ENCODE assay signal across 1 cellular context in the genomic region with DNA sequence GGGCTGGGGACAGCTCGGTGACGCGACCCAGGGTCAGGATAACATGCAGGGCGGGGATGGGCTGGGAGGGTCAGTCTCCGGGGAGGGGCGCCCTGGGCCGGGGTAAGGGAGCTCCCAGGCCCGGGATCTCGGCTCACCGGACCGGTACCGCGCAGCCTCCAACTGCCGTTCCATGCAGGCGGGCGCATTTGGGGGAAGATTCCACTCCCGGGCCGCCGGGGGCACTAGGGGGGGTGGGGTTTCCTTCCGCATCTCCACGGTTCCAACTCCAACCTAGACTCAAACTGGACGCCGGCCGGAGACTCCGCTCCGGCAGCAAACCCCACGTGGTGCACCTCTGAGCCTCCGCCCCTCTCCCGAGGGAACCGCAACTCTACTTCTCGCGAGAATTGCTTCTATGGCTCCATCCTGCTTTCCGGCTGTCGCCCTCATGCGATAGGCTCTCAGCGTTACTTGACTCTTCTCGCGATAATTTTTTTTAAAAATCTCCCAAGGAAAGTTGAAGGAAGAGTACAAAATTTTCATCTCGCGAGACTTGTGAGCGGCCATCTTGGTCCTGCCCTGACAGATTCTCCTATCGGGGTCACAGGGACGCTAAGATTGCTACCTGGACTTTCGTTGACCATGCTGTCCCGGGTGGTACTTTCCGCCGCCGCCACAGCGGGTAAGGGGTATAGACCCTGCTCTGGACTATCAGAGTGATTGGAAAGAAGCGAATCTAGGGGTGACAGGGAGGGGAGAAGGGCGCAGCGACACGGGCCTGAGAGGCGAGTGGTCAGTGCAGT.
A peak's percentile ranks its signal among the peaks of the same experiment; 100 is the strongest.
TF ChIP-seq lines count a peak whose summit lies in the region.

A gene with protein sequence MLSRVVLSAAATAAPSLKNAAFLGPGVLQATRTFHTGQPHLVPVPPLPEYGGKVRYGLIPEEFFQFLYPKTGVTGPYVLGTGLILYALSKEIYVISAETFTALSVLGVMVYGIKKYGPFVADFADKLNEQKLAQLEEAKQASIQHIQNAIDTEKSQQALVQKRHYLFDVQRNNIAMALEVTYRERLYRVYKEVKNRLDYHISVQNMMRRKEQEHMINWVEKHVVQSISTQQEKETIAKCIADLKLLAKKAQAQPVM (plus strand): TSS at position 547 of the 785 bp plus-strand sequence. CDS start 78 bp downstream, at position 625.
TSS of gene WDR77 (minus strand) at position 339 of the 785 bp plus-strand sequence. CDS start at position 252, 87 bp downstream.

TF ChIP-seq in GM12878, 131 proteins besides CTCF, POLR2A, EP300 and RAD21 (continued from another document and continues in another):
- TF ChIP-seq CUX1 (IDR thresholded peaks at IDR 0.05; ENCODE audit: insufficient replicate concordance, low read depth, low read length) (no peak), ZBTB4 (CRISPR knock-in tag; IDR thresholded peaks at IDR 0.05) (no peak), ZNF24 (IDR thresholded peaks at IDR 0.05) (no peak), IKZF1 (conservative IDR thresholded peaks at IDR 0.05) (no peak), EZH2 (IDR thresholded peaks at IDR 0.05; ENCODE audit: borderline replicate concordance, control insufficient read depth, low read depth, low read length) (no peak), FOXK2 (IDR thresholded peaks at IDR 0.05) (no peak), SMAD1 (IDR thresholded peaks at IDR 0.05; ENCODE audit: low read depth, partially characterized antibody) (peak; percentile 32), BCL11A (IDR thresholded peaks at IDR 0.05; ENCODE audit: low read depth, low read length) (no peak), KDM1A (IDR thresholded peaks at IDR 0.05; ENCODE audit: borderline replicate concordance) (no peak), SRF (IDR thresholded peaks at IDR 0.05; ENCODE audit: low read depth in 2 of 2, low read length in 2 of 2) (no peak), USF2 (IDR thresholded peaks at IDR 0.05; ENCODE audit: borderline replicate concordance, low read depth, low read length) (peak; percentile 82), IRF4 (IDR thresholded peaks at IDR 0.05; ENCODE audit: low read depth, low read length) (no peak), CHD4 (IDR thresholded peaks at IDR 0.05) (no peak), NBN (IDR thresholded peaks at IDR 0.05) (no peak), KAT2A (conservative IDR thresholded peaks at IDR 0.05; ENCODE audit: control insufficient read depth, low read depth, low read length) (no peak), IRF5 (IDR thresholded peaks at IDR 0.05; ENCODE audit: borderline replicate concordance) (peak; percentile 87), LARP7 (IDR thresholded peaks at IDR 0.05) (no peak), EGR1 (IDR thresholded peaks at IDR 0.05; ENCODE audit: borderline replicate concordance in 1 of 2, low read depth in 2 of 2, low read length in 2 of 2) (no peak), SREBF1 (IDR thresholded peaks at IDR 0.05; ENCODE audit: low read length) (no peak), TBL1XR1 (IDR thresholded peaks at IDR 0.05; ENCODE audit: low read depth, low read length) (no peak), ZNF687 (IDR thresholded peaks at IDR 0.05) (no peak)
- TF ChIP-seq, protein P1, sequence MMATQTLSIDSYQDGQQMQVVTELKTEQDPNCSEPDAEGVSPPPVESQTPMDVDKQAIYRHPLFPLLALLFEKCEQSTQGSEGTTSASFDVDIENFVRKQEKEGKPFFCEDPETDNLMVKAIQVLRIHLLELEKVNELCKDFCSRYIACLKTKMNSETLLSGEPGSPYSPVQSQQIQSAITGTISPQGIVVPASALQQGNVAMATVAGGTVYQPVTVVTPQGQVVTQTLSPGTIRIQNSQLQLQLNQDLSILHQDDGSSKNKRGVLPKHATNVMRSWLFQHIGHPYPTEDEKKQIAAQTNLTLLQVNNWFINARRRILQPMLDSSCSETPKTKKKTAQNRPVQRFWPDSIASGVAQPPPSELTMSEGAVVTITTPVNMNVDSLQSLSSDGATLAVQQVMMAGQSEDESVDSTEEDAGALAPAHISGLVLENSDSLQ (IDR thresholded peaks at IDR 0.05): peak; percentile 73; the same call in 1 of the 2 replicates
- TF ChIP-seq, protein P2, sequence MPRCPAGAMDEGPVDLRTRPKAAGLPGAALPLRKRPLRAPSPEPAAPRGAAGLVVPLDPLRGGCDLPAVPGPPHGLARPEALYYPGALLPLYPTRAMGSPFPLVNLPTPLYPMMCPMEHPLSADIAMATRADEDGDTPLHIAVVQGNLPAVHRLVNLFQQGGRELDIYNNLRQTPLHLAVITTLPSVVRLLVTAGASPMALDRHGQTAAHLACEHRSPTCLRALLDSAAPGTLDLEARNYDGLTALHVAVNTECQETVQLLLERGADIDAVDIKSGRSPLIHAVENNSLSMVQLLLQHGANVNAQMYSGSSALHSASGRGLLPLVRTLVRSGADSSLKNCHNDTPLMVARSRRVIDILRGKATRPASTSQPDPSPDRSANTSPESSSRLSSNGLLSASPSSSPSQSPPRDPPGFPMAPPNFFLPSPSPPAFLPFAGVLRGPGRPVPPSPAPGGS (IDR thresholded peaks at IDR 0.05; ENCODE audit: borderline replicate concordance, insufficient read depth, low read depth, low read length, poor library complexity, severe bottlenecking): no peak
- TF ChIP-seq, protein P3, sequence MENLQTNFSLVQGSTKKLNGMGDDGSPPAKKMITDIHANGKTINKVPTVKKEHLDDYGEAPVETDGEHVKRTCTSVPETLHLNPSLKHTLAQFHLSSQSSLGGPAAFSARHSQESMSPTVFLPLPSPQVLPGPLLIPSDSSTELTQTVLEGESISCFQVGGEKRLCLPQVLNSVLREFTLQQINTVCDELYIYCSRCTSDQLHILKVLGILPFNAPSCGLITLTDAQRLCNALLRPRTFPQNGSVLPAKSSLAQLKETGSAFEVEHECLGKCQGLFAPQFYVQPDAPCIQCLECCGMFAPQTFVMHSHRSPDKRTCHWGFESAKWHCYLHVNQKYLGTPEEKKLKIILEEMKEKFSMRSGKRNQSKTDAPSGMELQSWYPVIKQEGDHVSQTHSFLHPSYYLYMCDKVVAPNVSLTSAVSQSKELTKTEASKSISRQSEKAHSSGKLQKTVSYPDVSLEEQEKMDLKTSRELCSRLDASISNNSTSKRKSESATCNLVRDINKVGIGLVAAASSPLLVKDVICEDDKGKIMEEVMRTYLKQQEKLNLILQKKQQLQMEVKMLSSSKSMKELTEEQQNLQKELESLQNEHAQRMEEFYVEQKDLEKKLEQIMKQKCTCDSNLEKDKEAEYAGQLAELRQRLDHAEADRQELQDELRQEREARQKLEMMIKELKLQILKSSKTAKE (IDR thresholded peaks at IDR 0.05; ENCODE audit: low read depth, poor library complexity, severe bottlenecking): no peak
- TF ChIP-seq, protein P4, sequence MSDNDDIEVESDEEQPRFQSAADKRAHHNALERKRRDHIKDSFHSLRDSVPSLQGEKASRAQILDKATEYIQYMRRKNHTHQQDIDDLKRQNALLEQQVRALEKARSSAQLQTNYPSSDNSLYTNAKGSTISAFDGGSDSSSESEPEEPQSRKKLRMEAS (IDR thresholded peaks at IDR 0.05; ENCODE audit: low read depth, low read length): peak; percentile 96
